In the genomic region with DNA sequence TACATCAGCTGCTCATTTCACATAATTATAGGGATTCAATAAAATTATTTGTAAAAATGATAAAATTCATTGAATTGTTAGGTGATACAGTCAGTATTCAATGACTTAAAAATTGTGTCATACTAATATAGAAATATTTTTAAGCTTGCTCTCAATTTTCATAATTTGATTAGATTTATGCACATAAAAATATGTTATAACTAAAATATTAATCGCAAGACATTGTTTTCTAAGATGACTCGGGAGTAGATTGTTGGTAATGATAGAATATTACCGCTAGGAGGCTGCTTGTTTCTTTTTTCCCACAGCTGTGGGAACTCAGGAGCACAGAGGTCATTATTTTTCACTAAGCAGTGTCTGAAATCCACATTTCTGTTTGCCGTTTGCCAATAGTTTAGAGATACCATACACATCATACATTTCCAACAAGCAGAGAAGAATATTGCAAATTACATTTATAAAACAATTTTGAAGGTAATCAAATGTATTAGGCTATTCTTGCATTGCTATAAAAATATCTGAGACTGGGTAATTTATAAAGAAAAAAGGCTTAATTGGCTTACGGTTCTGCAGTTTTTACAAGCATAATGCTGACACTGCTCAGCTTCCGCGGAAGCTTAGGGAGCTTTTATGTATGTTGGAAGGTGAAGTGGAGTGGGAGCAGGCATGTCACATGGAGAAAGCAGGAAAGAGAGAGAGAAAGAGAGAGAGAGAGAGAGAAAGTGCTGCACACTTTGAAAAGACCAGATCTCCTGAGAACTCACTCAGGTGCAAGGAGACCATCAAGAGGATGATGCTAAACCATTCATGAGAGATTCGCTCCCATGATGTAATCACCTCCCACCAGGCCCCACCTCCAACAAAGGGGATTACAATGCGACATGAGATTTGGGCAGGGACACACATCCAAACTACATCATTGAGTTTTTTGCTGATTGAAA, we compare ENCODE assay signal across 1 cellular context.
TF ChIP-seq lines count a peak whose summit lies in the region.

No MANE protein-coding gene starts in this region.

TF ChIP-seq in IMR-90, 13 proteins besides CTCF, POLR2A, EP300 and RAD21:
- no peak for TF ChIP-seq RFX5 (IDR thresholded peaks at IDR 0.05; ENCODE audit: low read depth, low read length)
- 0 out of 2 replicates have a peak, but pooled peaks have one; percentile 5 for TF ChIP-seq SMC3 (IDR thresholded peaks at IDR 0.05; ENCODE audit: low read depth, low read length)
- TF ChIP-seq, protein P1, sequence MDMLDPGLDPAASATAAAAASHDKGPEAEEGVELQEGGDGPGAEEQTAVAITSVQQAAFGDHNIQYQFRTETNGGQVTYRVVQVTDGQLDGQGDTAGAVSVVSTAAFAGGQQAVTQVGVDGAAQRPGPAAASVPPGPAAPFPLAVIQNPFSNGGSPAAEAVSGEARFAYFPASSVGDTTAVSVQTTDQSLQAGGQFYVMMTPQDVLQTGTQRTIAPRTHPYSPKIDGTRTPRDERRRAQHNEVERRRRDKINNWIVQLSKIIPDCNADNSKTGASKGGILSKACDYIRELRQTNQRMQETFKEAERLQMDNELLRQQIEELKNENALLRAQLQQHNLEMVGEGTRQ (IDR thresholded peaks at IDR 0.05; ENCODE audit: low read depth, low read length), result no peak
